In the genomic region with DNA sequence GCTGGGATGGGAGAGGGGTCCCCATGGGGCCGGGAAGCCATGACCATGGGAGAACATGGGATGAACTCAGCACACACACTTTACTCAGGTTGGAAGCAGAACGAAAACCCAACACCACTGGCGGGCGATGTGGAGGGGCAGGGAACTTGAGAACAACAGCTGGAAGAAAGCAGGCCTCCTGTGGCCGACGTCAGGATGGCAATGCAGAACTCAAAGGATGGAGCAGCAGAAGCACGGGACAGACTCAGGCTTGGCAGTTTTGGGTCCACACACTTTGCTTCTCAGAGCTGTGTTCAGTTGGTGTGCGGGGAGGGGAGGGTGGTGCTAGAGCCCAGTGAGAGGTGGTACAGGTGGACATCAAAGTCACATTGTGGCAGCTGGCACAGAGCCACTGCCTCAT, we compare ENCODE assay signal across 21 cellular contexts.
"Had no signal": no experiment of that assay in that cellular context is flagged by ENCODE, and none has a peak within 500 bp of the region (broad histone marks: within the 10 kb centered on the region; RNA-seq: fewer than 3 reads in every experiment).

No MANE protein-coding gene starts in this region.

- H3K27ac Mint-ChIP-seq: activated CD4-positive, alpha-beta memory T cell treated with anti-CD3 and anti-CD28 coated beads for 36 hours; activated naive CD8-positive, alpha-beta T cell; activated T-helper 2 cell treated with anti-CD3 and anti-CD28 coated beads, Interferon-gamma antibody, Interleukin-2, Interleukin-4, amounts not matched to agents 10 μg/mL and 5 μg/mL and 100 μg/mL, durations not matched to agents 14 hours and 24 hours and 36 hours; nephron progenitor cell; progenitor cell of endocrine pancreas; stimulated activated naive B cell treated with anti-CD40 and anti-IgM and Interleukin-4, amounts not matched to agents 10 μg/mL and 1 μg/mL and 100 μg/mL, for 72 hours; T-helper 17 cell had no signal

- H3K27me3 Mint-ChIP-seq: activated CD4-positive, alpha-beta memory T cell treated with anti-CD3 and anti-CD28 coated beads for 36 hours; activated naive CD8-positive, alpha-beta T cell; progenitor cell of endocrine pancreas; T-helper 17 cell had no signal

- H3K4me1 Mint-ChIP-seq: nephron progenitor cell, T-helper 17 cell had no signal

- H3K36me3 Mint-ChIP-seq: activated CD4-positive, alpha-beta memory T cell treated with anti-CD3 and anti-CD28 coated beads for 36 hours had no signal

- DNase-seq: activated CD4-positive, alpha-beta memory T cell treated with anti-CD3 and anti-CD28 coated beads for 36 hours; activated CD4-positive, alpha-beta T cell treated with anti-CD3 and anti-CD28 coated beads for 4 hours; activated CD4-positive, CD25-positive, alpha-beta regulatory T cell; activated naive CD4-positive, alpha-beta T cell; activated T-cell treated with anti-CD3 and anti-CD28 coated beads, Interleukin-2, amount 50 U/mL, for 4 hours; heart left ventricle; left colon; mesenchymal stem cell; mucosa of descending colon; nephron progenitor cell; occipital lobe; retina; stimulated activated CD4-positive, alpha-beta T cell treated with anti-CD3 and anti-CD28 coated beads, Interleukin-2, amount 100 ng/mL, for 48 hours; stimulated activated CD8-positive, alpha-beta memory T cell treated with anti-CD3 and anti-CD28 coated beads, Interleukin-4, amount 100 ng/mL, for 48 hours; stimulated activated naive B cell treated with anti-CD40 and anti-IgM and Interleukin-4, amounts not matched to agents 10 μg/mL and 1 μg/mL and 100 μg/mL, for 72 hours; T-helper 17 cell; transverse colon had no signal

- H3K9me3 Mint-ChIP-seq: activated CD4-positive, alpha-beta memory T cell treated with anti-CD3 and anti-CD28 coated beads for 36 hours; activated T-cell treated with anti-CD3 and anti-CD28 coated beads, Interleukin-2, amount 50 U/mL, for 4 hours; activated T-helper 2 cell treated with anti-CD3 and anti-CD28 coated beads, Interferon-gamma antibody, Interleukin-2, Interleukin-4, amounts not matched to agents 10 μg/mL and 5 μg/mL and 100 μg/mL, durations not matched to agents 14 hours and 24 hours and 36 hours; nephron progenitor cell had no signal

- ATAC-seq: activated T-cell treated with anti-CD3 and anti-CD28 coated beads, Interleukin-2, amount 50 U/mL, for 4 hours; gastroesophageal sphincter; heart left ventricle; left colon; mucosa of descending colon; stimulated activated naive B cell treated with anti-CD40 and anti-IgM and Interleukin-4, amounts not matched to agents 10 μg/mL and 1 μg/mL and 100 μg/mL, for 72 hours; T-helper 17 cell had no signal

- H3K4me3 Mint-ChIP-seq: activated CD4-positive, alpha-beta memory T cell treated with anti-CD3 and anti-CD28 coated beads for 36 hours; activated naive CD8-positive, alpha-beta T cell; activated T-cell treated with anti-CD3 and anti-CD28 coated beads, Interleukin-2, amount 50 U/mL, for 4 hours; nephron progenitor cell; stimulated activated naive B cell treated with anti-CD40 and anti-IgM and Interleukin-4, amounts not matched to agents 10 μg/mL and 1 μg/mL and 100 μg/mL, for 72 hours; T-helper 17 cell had no signal
